2 cellular contexts compared by ENCODE assay signal in the genomic region with DNA sequence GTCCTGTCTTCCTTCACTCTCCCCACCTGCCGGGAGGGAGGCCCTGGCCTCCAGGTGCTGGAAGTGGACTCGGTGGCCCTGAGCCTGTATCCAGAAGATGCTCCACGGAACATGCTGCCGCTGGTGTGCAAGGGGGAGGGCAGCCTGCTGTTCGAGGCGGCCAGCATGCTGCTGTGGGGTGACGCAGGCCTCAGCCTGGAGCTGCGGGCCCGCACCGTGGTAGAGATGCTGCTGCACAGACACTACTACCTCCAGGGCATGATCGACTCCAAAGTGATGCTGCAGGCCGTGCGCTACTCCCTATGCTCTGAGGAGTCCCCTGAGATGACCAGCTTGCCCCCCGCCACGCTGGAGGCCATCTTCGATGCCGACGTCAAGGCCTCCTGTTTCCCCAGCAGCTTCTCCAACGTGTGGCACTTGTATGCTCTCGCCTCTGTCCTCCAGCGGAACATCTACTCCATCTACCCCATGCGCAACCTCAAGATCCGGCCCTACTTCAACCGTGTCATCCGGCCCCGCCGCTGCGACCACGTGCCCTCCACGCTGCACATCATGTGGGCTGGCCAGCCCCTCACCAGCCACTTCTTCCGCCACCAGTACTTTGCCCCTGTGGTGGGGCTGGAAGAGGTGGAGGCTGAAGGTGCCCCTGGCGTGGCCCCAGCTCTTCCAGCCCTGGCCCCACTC.
TF ChIP-seq lines count a peak whose summit lies in the region.

No MANE protein-coding gene starts in this region.

TF ChIP-seq in GM23338, 12 proteins besides CTCF, POLR2A, EP300 and RAD21 (continued from another document and continues in another):
- TF ChIP-seq REST (IDR thresholded peaks at IDR 0.05; ENCODE audit: unreplicated experiment) (no peak), STAT1 (IDR thresholded peaks at IDR 0.05; ENCODE audit: unreplicated experiment) (no peak), NANOG (IDR thresholded peaks at IDR 0.05; ENCODE audit: borderline replicate concordance) (no peak), ZNF331 (CRISPR knock-in tag; IDR thresholded peaks at IDR 0.05; ENCODE audit: low read depth) (no peak), JUNB (IDR thresholded peaks at IDR 0.05; ENCODE audit: unreplicated experiment) (no peak), EZH2phosphoT487 (IDR thresholded peaks at IDR 0.05; ENCODE audit: unreplicated experiment) (no peak), POLR2AphosphoS5 (IDR thresholded peaks at IDR 0.05; ENCODE audit: low read depth) (no peak)
- TF ChIP-seq, protein P1, sequence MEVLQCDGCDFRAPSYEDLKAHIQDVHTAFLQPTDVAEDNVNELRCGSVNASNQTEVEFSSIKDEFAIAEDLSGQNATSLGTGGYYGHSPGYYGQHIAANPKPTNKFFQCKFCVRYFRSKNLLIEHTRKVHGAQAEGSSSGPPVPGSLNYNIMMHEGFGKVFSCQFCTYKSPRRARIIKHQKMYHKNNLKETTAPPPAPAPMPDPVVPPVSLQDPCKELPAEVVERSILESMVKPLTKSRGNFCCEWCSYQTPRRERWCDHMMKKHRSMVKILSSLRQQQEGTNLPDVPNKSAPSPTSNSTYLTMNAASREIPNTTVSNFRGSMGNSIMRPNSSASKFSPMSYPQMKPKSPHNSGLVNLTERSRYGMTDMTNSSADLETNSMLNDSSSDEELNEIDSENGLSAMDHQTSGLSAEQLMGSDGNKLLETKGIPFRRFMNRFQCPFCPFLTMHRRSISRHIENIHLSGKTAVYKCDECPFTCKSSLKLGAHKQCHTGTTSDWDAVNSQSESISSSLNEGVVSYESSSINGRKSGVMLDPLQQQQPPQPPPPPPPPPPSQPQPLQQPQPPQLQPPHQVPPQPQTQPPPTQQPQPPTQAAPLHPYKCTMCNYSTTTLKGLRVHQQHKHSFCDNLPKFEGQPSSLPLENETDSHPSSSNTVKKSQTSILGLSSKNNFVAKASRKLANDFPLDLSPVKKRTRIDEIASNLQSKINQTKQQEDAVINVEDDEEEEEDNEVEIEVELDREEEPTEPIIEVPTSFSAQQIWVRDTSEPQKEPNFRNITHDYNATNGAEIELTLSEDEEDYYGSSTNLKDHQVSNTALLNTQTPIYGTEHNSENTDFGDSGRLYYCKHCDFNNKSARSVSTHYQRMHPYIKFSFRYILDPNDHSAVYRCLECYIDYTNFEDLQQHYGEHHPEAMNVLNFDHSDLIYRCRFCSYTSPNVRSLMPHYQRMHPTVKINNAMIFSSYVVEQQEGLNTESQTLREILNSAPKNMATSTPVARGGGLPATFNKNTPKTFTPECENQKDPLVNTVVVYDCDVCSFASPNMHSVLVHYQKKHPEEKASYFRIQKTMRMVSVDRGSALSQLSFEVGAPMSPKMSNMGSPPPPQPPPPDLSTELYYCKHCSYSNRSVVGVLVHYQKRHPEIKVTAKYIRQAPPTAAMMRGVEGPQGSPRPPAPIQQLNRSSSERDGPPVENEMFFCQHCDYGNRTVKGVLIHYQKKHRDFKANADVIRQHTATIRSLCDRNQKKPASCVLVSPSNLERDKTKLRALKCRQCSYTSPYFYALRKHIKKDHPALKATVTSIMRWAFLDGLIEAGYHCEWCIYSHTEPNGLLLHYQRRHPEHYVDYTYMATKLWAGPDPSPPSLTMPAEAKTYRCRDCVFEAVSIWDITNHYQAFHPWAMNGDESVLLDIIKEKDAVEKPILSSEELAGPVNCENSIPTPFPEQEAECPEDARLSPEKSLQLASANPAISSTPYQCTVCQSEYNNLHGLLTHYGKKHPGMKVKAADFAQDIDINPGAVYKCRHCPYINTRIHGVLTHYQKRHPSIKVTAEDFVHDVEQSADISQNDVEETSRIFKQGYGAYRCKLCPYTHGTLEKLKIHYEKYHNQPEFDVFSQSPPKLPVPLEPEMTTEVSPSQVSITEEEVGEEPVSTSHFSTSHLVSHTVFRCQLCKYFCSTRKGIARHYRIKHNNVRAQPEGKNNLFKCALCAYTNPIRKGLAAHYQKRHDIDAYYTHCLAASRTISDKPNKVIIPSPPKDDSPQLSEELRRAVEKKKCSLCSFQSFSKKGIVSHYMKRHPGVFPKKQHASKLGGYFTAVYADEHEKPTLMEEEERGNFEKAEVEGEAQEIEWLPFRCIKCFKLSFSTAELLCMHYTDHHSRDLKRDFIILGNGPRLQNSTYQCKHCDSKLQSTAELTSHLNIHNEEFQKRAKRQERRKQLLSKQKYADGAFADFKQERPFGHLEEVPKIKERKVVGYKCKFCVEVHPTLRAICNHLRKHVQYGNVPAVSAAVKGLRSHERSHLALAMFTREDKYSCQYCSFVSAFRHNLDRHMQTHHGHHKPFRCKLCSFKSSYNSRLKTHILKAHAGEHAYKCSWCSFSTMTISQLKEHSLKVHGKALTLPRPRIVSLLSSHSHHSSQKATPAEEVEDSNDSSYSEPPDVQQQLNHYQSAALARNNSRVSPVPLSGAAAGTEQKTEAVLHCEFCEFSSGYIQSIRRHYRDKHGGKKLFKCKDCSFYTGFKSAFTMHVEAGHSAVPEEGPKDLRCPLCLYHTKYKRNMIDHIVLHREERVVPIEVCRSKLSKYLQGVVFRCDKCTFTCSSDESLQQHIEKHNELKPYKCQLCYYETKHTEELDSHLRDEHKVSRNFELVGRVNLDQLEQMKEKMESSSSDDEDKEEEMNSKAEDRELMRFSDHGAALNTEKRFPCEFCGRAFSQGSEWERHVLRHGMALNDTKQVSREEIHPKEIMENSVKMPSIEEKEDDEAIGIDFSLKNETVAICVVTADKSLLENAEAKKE (CRISPR knock-in tag; IDR thresholded peaks at IDR 0.05), result no peak

TF ChIP-seq in WTC11, 78 proteins besides CTCF, POLR2A, EP300 and RAD21 (continued from another document):
- TF ChIP-seq MXD4 (CRISPR knock-in tag; IDR thresholded peaks at IDR 0.05; ENCODE audit: borderline replicate concordance) (no peak), GABPB1 (CRISPR knock-in tag; IDR thresholded peaks at IDR 0.05) (no peak), HMGA2 (CRISPR knock-in tag; IDR thresholded peaks at IDR 0.05) (no peak), ZNF396 (CRISPR knock-in tag; IDR thresholded peaks at IDR 0.05; ENCODE audit: borderline replicate concordance) (no peak), HMGXB4 (CRISPR knock-in tag; IDR thresholded peaks at IDR 0.05) (no peak), SOX15 (CRISPR knock-in tag; IDR thresholded peaks at IDR 0.05) (no peak)
- TF ChIP-seq, protein P2, sequence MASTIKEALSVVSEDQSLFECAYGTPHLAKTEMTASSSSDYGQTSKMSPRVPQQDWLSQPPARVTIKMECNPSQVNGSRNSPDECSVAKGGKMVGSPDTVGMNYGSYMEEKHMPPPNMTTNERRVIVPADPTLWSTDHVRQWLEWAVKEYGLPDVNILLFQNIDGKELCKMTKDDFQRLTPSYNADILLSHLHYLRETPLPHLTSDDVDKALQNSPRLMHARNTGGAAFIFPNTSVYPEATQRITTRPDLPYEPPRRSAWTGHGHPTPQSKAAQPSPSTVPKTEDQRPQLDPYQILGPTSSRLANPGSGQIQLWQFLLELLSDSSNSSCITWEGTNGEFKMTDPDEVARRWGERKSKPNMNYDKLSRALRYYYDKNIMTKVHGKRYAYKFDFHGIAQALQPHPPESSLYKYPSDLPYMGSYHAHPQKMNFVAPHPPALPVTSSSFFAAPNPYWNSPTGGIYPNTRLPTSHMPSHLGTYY (CRISPR knock-in tag; IDR thresholded peaks at IDR 0.05), result no peak
- TF ChIP-seq, protein P3, sequence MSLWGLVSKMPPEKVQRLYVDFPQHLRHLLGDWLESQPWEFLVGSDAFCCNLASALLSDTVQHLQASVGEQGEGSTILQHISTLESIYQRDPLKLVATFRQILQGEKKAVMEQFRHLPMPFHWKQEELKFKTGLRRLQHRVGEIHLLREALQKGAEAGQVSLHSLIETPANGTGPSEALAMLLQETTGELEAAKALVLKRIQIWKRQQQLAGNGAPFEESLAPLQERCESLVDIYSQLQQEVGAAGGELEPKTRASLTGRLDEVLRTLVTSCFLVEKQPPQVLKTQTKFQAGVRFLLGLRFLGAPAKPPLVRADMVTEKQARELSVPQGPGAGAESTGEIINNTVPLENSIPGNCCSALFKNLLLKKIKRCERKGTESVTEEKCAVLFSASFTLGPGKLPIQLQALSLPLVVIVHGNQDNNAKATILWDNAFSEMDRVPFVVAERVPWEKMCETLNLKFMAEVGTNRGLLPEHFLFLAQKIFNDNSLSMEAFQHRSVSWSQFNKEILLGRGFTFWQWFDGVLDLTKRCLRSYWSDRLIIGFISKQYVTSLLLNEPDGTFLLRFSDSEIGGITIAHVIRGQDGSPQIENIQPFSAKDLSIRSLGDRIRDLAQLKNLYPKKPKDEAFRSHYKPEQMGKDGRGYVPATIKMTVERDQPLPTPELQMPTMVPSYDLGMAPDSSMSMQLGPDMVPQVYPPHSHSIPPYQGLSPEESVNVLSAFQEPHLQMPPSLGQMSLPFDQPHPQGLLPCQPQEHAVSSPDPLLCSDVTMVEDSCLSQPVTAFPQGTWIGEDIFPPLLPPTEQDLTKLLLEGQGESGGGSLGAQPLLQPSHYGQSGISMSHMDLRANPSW (CRISPR knock-in tag; conservative IDR thresholded peaks at IDR 0.05; ENCODE audit: low read depth), result no peak
- TF ChIP-seq, protein P4, sequence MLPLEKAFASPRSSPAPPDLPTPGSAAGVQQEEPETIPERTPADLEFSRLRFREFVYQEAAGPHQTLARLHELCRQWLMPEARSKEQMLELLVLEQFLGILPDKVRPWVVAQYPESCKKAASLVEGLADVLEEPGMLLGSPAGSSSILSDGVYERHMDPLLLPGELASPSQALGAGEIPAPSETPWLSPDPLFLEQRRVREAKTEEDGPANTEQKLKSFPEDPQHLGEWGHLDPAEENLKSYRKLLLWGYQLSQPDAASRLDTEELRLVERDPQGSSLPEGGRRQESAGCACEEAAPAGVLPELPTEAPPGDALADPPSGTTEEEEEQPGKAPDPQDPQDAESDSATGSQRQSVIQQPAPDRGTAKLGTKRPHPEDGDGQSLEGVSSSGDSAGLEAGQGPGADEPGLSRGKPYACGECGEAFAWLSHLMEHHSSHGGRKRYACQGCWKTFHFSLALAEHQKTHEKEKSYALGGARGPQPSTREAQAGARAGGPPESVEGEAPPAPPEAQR (CRISPR knock-in tag; IDR thresholded peaks at IDR 0.05), result no peak
TF ChIP-seq in WTC11: peak in this region for 0.
